15 cellular contexts compared by ENCODE assay signal in genomic region chr6:149754573-149754972, GRCh38.
"Had no signal": no experiment of that assay in that cellular context is flagged by ENCODE, and none has a peak within 500 bp of the region (broad histone marks: within the 10 kb centered on the region; RNA-seq: fewer than 3 reads in every experiment).

No MANE protein-coding gene starts in this region.

- H3K9me3 Mint-ChIP-seq: effector memory CD8-positive, alpha-beta T cell; naive thymus-derived CD8-positive, alpha-beta T cell; stimulated activated naive B cell treated with anti-CD40 and anti-IgM and Interleukin-4, amounts not matched to agents 10 μg/mL and 1 μg/mL and 100 μg/mL, for 72 hours had no signal

- H3K27me3 Mint-ChIP-seq: activated naive CD8-positive, alpha-beta T cell; effector memory CD8-positive, alpha-beta T cell; naive thymus-derived CD8-positive, alpha-beta T cell; stimulated activated naive B cell treated with anti-CD40 and anti-IgM and Interleukin-4, amounts not matched to agents 10 μg/mL and 1 μg/mL and 100 μg/mL, for 72 hours had no signal

- H3K36me3 Mint-ChIP-seq: activated naive CD8-positive, alpha-beta T cell had no signal

- H3K4me3 Mint-ChIP-seq: activated naive CD8-positive, alpha-beta T cell; effector memory CD8-positive, alpha-beta T cell; naive thymus-derived CD8-positive, alpha-beta T cell; stimulated activated naive B cell treated with anti-CD40 and anti-IgM and Interleukin-4, amounts not matched to agents 10 μg/mL and 1 μg/mL and 100 μg/mL, for 72 hours had no signal

- H3K36me3 ChIP-seq: ovary had no signal

- H3K9me3 ChIP-seq: mucosa of descending colon, ovary, sigmoid colon, spleen had no signal

- H3K27ac ChIP-seq: epithelial cell of prostate, foreskin keratinocyte, ovary, sigmoid colon had no signal

- ATAC-seq: effector memory CD8-positive, alpha-beta T cell; foreskin keratinocyte; naive thymus-derived CD8-positive, alpha-beta T cell had no signal

- H3K4me3 ChIP-seq: mucosa of descending colon, ovary, sigmoid colon, spleen had no signal

- DNase-seq: activated CD4-positive, alpha-beta T cell treated with anti-CD3 and anti-CD28 coated beads, Interleukin-2, amount 50 U/mL, for 4 hours; caudate nucleus; effector memory CD8-positive, alpha-beta T cell; foreskin keratinocyte; head of caudate nucleus; mesenchymal stem cell; mucosa of descending colon; naive thymus-derived CD8-positive, alpha-beta T cell; ovary; sigmoid colon; spleen; stimulated activated CD4-positive, alpha-beta T cell treated with anti-CD3 and anti-CD28 coated beads, Interleukin-4, amount 100 ng/mL, for 4 hours; stimulated activated naive B cell treated with anti-CD40 and anti-IgM and Interleukin-4, amounts not matched to agents 10 μg/mL and 1 μg/mL and 100 μg/mL, for 72 hours had no signal

- H3K27ac Mint-ChIP-seq: activated naive CD8-positive, alpha-beta T cell; stimulated activated naive B cell treated with anti-CD40 and anti-IgM and Interleukin-4, amounts not matched to agents 10 μg/mL and 1 μg/mL and 100 μg/mL, for 72 hours had no signal

- H3K4me1 ChIP-seq: foreskin keratinocyte had no signal

- H3K27me3 ChIP-seq: foreskin keratinocyte, ovary, sigmoid colon, spleen had no signal
